ENCODE assay signal across 8 cellular contexts in genomic region chr11:1827095-1827797, GRCh38. TPM values are rescaled to one million over a fixed set of nuclear protein-coding genes. Genes with fewer than 3 reads are reported as not detected.
DNase-seq lines count a peak whose midpoint lies in the region.

No MANE protein-coding gene starts in this region.

- H3K27me3 Mint-ChIP-seq in activated CD4-positive, alpha-beta memory T cell treated with anti-CD3 and anti-CD28 coated beads for 36 hours = peaks cover 1% of the 10 kb centered on the region

- no peak overlapping the region for H3K27ac Mint-ChIP-seq in activated CD4-positive, alpha-beta memory T cell treated with anti-CD3 and anti-CD28 coated beads for 36 hours

- H3K36me3 Mint-ChIP-seq in activated CD4-positive, alpha-beta memory T cell treated with anti-CD3 and anti-CD28 coated beads for 36 hours = no peaks in the 10 kb centered on the region

- no peaks in the 10 kb centered on the region for H3K9me3 Mint-ChIP-seq in activated CD4-positive, alpha-beta memory T cell treated with anti-CD3 and anti-CD28 coated beads for 36 hours

- POLR2A ChIA-PET in activated CD4-positive, alpha-beta memory T cell treated with anti-CD3 and anti-CD28 coated beads for 36 hours (lab: Charles Lee) = no interaction called here

- no peaks in the 10 kb centered on the region for H3K4me1 Mint-ChIP-seq in activated CD4-positive, alpha-beta memory T cell treated with anti-CD3 and anti-CD28 coated beads for 36 hours (ENCODE audit: low read depth)

- no peak overlapping the region for H3K4me3 Mint-ChIP-seq in activated CD4-positive, alpha-beta memory T cell treated with anti-CD3 and anti-CD28 coated beads for 36 hours

- H3K4me3 ChIP-seq in skeletal muscle cell (ENCODE audit: low read depth, low read length) = no peak overlapping the region

- DNase-seq in H4 (ENCODE audit: low spot score) (peak; percentile 99), RPMI8226 (peak; percentile 76), foreskin melanocyte (peak; percentile 98), skeletal muscle cell (ENCODE audit: low read depth) (peak; percentile 78), NCI-H2227 treated with DMSO at 0.1 percent for 48 hours (lab: John Stamatoyannopoulos, UW) (no peak), activated T-cell treated with anti-CD3 and anti-CD28 coated beads for 4 hours (no peak), mesenteric fat pad (ENCODE audit: low spot score) (no peak)
- no peak for DNase-seq in activated CD4-positive, alpha-beta memory T cell treated with anti-CD3 and anti-CD28 coated beads for 36 hours

- CTCF ChIA-PET in activated CD4-positive, alpha-beta memory T cell treated with anti-CD3 and anti-CD28 coated beads for 36 hours (lab: Charles Lee) = interaction anchor here (0.8 to 13.7 kb wide), 3 partner anchors 135 to 175 kb away, joined by 3 to 488 read pairs (median 5); no protein-coding TSS in a partner anchor

- intact Hi-C loops in activated CD4-positive, alpha-beta memory T cell treated with anti-CD3 and anti-CD28 coated beads for 36 hours (cut with micrococcal nuclease) = no loop called here

RNA-seq across cellular contexts. Expression of gene SYT8, which starts 7.5 kb away (rescaled TPM):
- total RNA-seq in H4 (2014; rRNA removed; shearing (Covaris generic)) = not detected in 2 replicates
- not detected for total RNA-seq in mesenteric fat pad
- total RNA-seq in activated CD4-positive, alpha-beta memory T cell treated with anti-CD3 and anti-CD28 coated beads for 36 hours = not detected

RNA-seq across cellular contexts. Expression of gene TNNI2, which starts 11.5 kb away (rescaled TPM):
- not detected in 2 replicates for total RNA-seq in H4 (2014; rRNA removed; shearing (Covaris generic))
- total RNA-seq in mesenteric fat pad = 0.64 TPM
- total RNA-seq in activated CD4-positive, alpha-beta memory T cell treated with anti-CD3 and anti-CD28 coated beads for 36 hours = not detected

RNA-seq across cellular contexts. Expression of gene LSP1, which starts 25.6 kb away (rescaled TPM):
- total RNA-seq in H4 (2014; rRNA removed; shearing (Covaris generic)) = 3.3 TPM in 2 replicates
- 46.4 TPM for total RNA-seq in mesenteric fat pad
- total RNA-seq in activated CD4-positive, alpha-beta memory T cell treated with anti-CD3 and anti-CD28 coated beads for 36 hours = 100 to 1,000 TPM; 179 to 181 TPM

Comparison
In these comparisons a context has a peak if more than half of its experiments do, and no peak if none do; other contexts are left out.
1. DNase-seq: peak in H4 (single experiment), RPMI8226 (single experiment), foreskin melanocyte (single experiment) and skeletal muscle cell (single experiment); none in NCI-H2227 treated with DMSO at 0.1 percent for 48 hours (single experiment), activated T-cell treated with anti-CD3 and anti-CD28 coated beads for 4 hours (single experiment), mesenteric fat pad (single experiment) and activated CD4-positive, alpha-beta memory T cell treated with anti-CD3 and anti-CD28 coated beads for 36 hours (single experiment).
2. RNA of gene LSP1, which starts 25.6 kb away (total RNA-seq): 179 to 181 TPM in activated CD4-positive, alpha-beta memory T cell treated with anti-CD3 and anti-CD28 coated beads for 36 hours and 46.4 TPM in mesenteric fat pad (single experiment); 3.3 TPM in H4; every median in the first group is over 10 times any median in the second.